In the genomic region with DNA sequence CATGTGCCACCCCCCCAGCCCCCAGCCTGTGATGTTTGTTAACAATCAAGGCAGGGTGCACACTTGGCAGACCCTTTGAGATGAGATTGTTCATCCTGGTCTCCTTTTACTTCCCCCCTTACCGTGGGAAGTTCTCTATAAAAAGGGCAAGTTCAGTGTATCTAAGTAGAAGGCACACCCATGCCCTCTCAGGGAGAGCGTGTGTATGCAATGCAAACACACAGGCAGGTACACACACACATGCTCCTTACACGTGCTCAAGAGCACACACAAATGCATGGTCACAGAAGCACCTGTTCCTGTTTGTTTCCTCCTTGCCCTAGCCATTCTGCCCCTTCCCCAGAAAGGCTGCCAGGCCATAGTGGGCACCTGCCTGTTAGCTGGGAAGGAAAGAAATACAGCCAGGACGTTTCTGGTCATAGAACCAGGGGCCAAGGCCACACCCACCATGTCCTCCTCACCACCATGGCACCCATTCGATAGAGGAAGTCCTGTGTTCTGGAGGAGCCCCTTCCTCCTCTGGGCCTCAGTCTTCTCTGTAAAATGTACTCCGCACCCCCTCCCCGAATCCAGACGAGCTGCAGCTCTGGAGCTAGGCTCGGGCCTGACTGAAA, we compare ENCODE assay signal across 15 cellular contexts. TPM values are rescaled to one million over a fixed set of nuclear protein-coding genes. Genes with fewer than 3 reads are reported as not detected.
A peak's percentile ranks its signal among the peaks of the same experiment; 100 is the strongest.
DNase-seq lines count a peak whose midpoint lies in the region; ATAC-seq and FAIRE-seq lines count a peak whose summit lies in the region.
"Had no signal": no experiment of that assay in that cellular context is flagged by ENCODE, and none has a peak within 500 bp of the region (broad histone marks: within the 10 kb centered on the region; RNA-seq: fewer than 3 reads in every experiment).

No MANE protein-coding gene starts in this region.

- H3K9me3 Mint-ChIP-seq in stimulated activated memory B cell treated with anti-CD40 and anti-IgM and Interleukin-4, amounts not matched to agents 10 μg/mL and 1 μg/mL and 100 μg/mL, for 72 hours, result no peaks in the 10 kb centered on the region

- DNase-seq in DMS153 treated with DMSO at 0.1 percent for 48 hours (lab: John Stamatoyannopoulos, UW; ENCODE audit: unreplicated experiment), result peak; percentile 57
- peak; percentile 40 for DNase-seq in SHP77 treated with DMSO at 0.1 percent for 48 hours (lab: John Stamatoyannopoulos, UW)
- DNase-seq in left lobe of liver (ENCODE audit: low spot score), result peak; percentile 75
- no peak for DNase-seq in GM19239 (ENCODE audit: insufficient read length, low spot score)
- DNase-seq in CD1c-positive myeloid dendritic cell (ENCODE audit: extremely low spot score), result no peak
- DNase-seq: activated CD4-positive, alpha-beta T cell treated with anti-CD3 and anti-CD28 coated beads for 48 hours; activated effector memory CD4-positive, alpha-beta T cell treated with Interleukin-2 at 50 U/mL for 16 hours; C1 segment of cervical spinal cord; cerebellar nuclear complex; foreskin melanocyte; NCI-H1092 treated with DMSO at 0.1 percent for 48 hours; SW 1271 had no signal

- no peaks in the 10 kb centered on the region for H3K27me3 ChIP-seq in skeletal muscle satellite cell (ENCODE audit: control insufficient read depth, insufficient read depth, low read length)

- peak overlapping the region; percentile 91 for H3K9ac ChIP-seq in skeletal muscle satellite cell (ENCODE audit: low read depth, low read length)

- ATAC-seq in left lobe of liver (peak; percentile 27), HG03045 (IDR thresholded peaks at IDR 0.05; ENCODE audit: unreplicated experiment) (no peak)
- ATAC-seq in stimulated activated memory B cell treated with anti-CD40 and anti-IgM and Interleukin-4, amounts not matched to agents 10 μg/mL and 1 μg/mL and 100 μg/mL, for 72 hours, result no peak

- H3K36me3 Mint-ChIP-seq in stimulated activated memory B cell treated with anti-CD40 and anti-IgM and Interleukin-4, amounts not matched to agents 10 μg/mL and 1 μg/mL and 100 μg/mL, for 72 hours, result no peaks in the 10 kb centered on the region

- peaks cover 67% of the 10 kb centered on the region for H3K4me1 ChIP-seq in skeletal muscle satellite cell (ENCODE audit: control insufficient read depth, insufficient read depth, low read length)

- FAIRE-seq in GM19239 (lab: Jason Lieb, UNC), result no peak

- H3K4me1 Mint-ChIP-seq in stimulated activated memory B cell treated with anti-CD40 and anti-IgM and Interleukin-4, amounts not matched to agents 10 μg/mL and 1 μg/mL and 100 μg/mL, for 72 hours, result peaks cover 23% of the 10 kb centered on the region

- no peaks in the 10 kb centered on the region for H3K9me3 ChIP-seq in skeletal muscle satellite cell (replicated peaks; ENCODE audit: low read length)

- H3K4me3 ChIP-seq in skeletal muscle satellite cell (ENCODE audit: low read length), result peak overlapping the region; percentile 84

- no peak overlapping the region for H3K4me3 Mint-ChIP-seq in stimulated activated memory B cell treated with anti-CD40 and anti-IgM and Interleukin-4, amounts not matched to agents 10 μg/mL and 1 μg/mL and 100 μg/mL, for 72 hours

- H3K4me2 ChIP-seq in skeletal muscle satellite cell (ENCODE audit: low read length), result peak overlapping the region; percentile 91

- peaks cover 53% of the 10 kb centered on the region for H3K36me3 ChIP-seq in skeletal muscle satellite cell (ENCODE audit: insufficient read depth, low read length)

- H3K27me3 Mint-ChIP-seq in stimulated activated memory B cell treated with anti-CD40 and anti-IgM and Interleukin-4, amounts not matched to agents 10 μg/mL and 1 μg/mL and 100 μg/mL, for 72 hours, result peaks cover 94% of the 10 kb centered on the region

- H3K27ac Mint-ChIP-seq in stimulated activated memory B cell treated with anti-CD40 and anti-IgM and Interleukin-4, amounts not matched to agents 10 μg/mL and 1 μg/mL and 100 μg/mL, for 72 hours, result no peak overlapping the region

RNA-seq across cellular contexts. Expression of gene ATOH8, which starts 3.1 kb away (rescaled TPM):
- 28.0 TPM for total RNA-seq in left lobe of liver
- total RNA-seq in skeletal muscle satellite cell (2012; rRNA removed), result 36.3 and 44.6 TPM in 2 replicates

Comparison
In these comparisons a context has a peak if more than half of its experiments do, and no peak if none do; other contexts are left out.
1. DNase-seq: peak in DMS153 treated with DMSO at 0.1 percent for 48 hours (single experiment), SHP77 treated with DMSO at 0.1 percent for 48 hours (single experiment) and left lobe of liver (single experiment); none in GM19239 (single experiment) and CD1c-positive myeloid dendritic cell (single experiment).